Comparison of ENCODE assay signal across 4 cellular contexts in the genomic region with DNA sequence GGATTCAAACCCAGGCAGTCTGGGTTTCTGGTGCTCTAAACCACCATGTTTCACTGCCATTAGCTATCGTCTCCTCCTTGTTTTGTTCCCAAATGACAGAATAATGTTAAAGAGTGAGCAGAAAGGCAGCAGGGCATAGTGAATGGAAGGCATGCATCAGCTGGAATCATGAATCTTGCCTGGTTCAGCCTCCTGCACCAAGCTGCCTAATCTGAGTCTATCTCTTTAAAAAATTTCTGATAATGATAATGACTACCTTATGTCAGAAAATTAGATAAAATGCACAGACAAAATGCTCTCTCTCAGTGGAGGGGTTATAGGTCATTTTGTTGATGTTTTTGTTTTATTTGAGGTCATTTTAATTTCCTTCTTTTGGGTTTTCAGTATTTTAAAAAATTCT.
"Had no signal": no experiment of that assay in that cellular context is flagged by ENCODE, and none has a peak within 500 bp of the region (broad histone marks: within the 10 kb centered on the region; RNA-seq: fewer than 3 reads in every experiment).

No MANE protein-coding gene starts in this region.

- DNase-seq: H9, HCEC 1CT, KBM-7 had no signal

- ATAC-seq: GM23338 had no signal

- H2AFZ ChIP-seq: GM23338 had no signal

- H3K4me3 ChIP-seq: GM23338 had no signal

- H3K4me2 ChIP-seq: GM23338 had no signal
